2 cellular contexts compared by ENCODE assay signal in genomic region chr19:5118026-5118425, GRCh38.
TF ChIP-seq lines count a peak whose summit lies in the region.

No MANE protein-coding gene starts in this region.

TF ChIP-seq in GM23338, 12 proteins besides CTCF, POLR2A, EP300 and RAD21:
- TF ChIP-seq CREB1 (CRISPR knock-in tag; IDR thresholded peaks at IDR 0.05; ENCODE audit: low read depth) (no peak), REST (IDR thresholded peaks at IDR 0.05; ENCODE audit: unreplicated experiment) (no peak), ZNF114 (CRISPR knock-in tag; IDR thresholded peaks at IDR 0.05) (no peak), EZH2phosphoT487 (IDR thresholded peaks at IDR 0.05; ENCODE audit: unreplicated experiment) (no peak), JUNB (IDR thresholded peaks at IDR 0.05; ENCODE audit: unreplicated experiment) (no peak), POLR2AphosphoS5 (IDR thresholded peaks at IDR 0.05; ENCODE audit: low read depth) (no peak), ZNF331 (CRISPR knock-in tag; IDR thresholded peaks at IDR 0.05; ENCODE audit: low read depth) (no peak), NANOG (IDR thresholded peaks at IDR 0.05; ENCODE audit: borderline replicate concordance) (no peak), ETS1 (IDR thresholded peaks at IDR 0.05) (no peak), STAT1 (IDR thresholded peaks at IDR 0.05; ENCODE audit: unreplicated experiment) (no peak), EZH2 (IDR thresholded peaks at IDR 0.05; ENCODE audit: low read depth, unreplicated experiment) (no peak), ZNF462 (CRISPR knock-in tag; IDR thresholded peaks at IDR 0.05) (no peak)
TF ChIP-seq in GM23338: peak in this region for 0.

TF ChIP-seq in H1, 55 proteins besides CTCF, POLR2A, EP300 and RAD21:
- no peak for TF ChIP-seq POU5F1 (IDR thresholded peaks at IDR 0.05; ENCODE audit: low read depth, low read length)
- TF ChIP-seq KDM5A (IDR thresholded peaks at IDR 0.05; ENCODE audit: low read length), result no peak
- TF ChIP-seq GTF2F1 (IDR thresholded peaks at IDR 0.05; ENCODE audit: borderline replicate concordance, low read depth, low read length), result no peak
- TF ChIP-seq JUN (IDR thresholded peaks at IDR 0.05; ENCODE audit: low read depth, low read length), result no peak
- no peak for TF ChIP-seq TBP (IDR thresholded peaks at IDR 0.05; ENCODE audit: low read depth, low read length)
- no peak for TF ChIP-seq PHF8 (conservative IDR thresholded peaks at IDR 0.05; ENCODE audit: low read depth, low read length)
- no peak for TF ChIP-seq RXRA (IDR thresholded peaks at IDR 0.05; ENCODE audit: insufficient read depth, low read depth, low read length)
- no peak for TF ChIP-seq RBBP5 (IDR thresholded peaks at IDR 0.05; ENCODE audit: borderline replicate concordance, low read depth, low read length)
- no peak for TF ChIP-seq ZNF274 (IDR thresholded peaks at IDR 0.05; ENCODE audit: borderline replicate concordance, extremely low read depth, low read length)
- TF ChIP-seq TAF7 (optimal IDR thresholded peaks at IDR 0.05; ENCODE audit: borderline replicate concordance, low read depth, low read length), result no peak
- no peak for TF ChIP-seq EZH2 (IDR thresholded peaks at IDR 0.05; ENCODE audit: low read depth, low read length, severe bottlenecking)
- no peak for TF ChIP-seq CHD7 (IDR thresholded peaks at IDR 0.05; ENCODE audit: insufficient replicate concordance, low read length)
